ENCODE assay signal across 14 cellular contexts in genomic region chr12:59744564-59744963, GRCh38.
DNase-seq lines count a peak whose midpoint lies in the region; ATAC-seq and TF ChIP-seq lines count a peak whose summit lies in the region.
"Had no signal": no experiment of that assay in that cellular context is flagged by ENCODE, and none has a peak within 500 bp of the region (broad histone marks: within the 10 kb centered on the region; RNA-seq: fewer than 3 reads in every experiment).

No MANE protein-coding gene starts in this region.

- H3K27me3 ChIP-seq in heart right ventricle = no peaks in the 10 kb centered on the region

- no peak overlapping the region for H3K4me3 ChIP-seq in heart right ventricle

- peak; percentile 20 to 93 (median 62) for ATAC-seq in heart right ventricle
- ATAC-seq in left ventricle myocardium superior = peak; percentile 85

- no peaks in the 10 kb centered on the region for H3K9me3 ChIP-seq in heart right ventricle

- DNase-seq in cardiac septum (ENCODE audit: low spot score) = peak; percentile 75
- no peak for DNase-seq in heart right ventricle
- DNase-seq in left ventricle myocardium superior = peak; percentile 29
- DNase-seq in head of caudate nucleus = no peak
- DNase-seq in DMS153 treated with DMSO at 0.1 percent for 48 hours (lab: John Stamatoyannopoulos, UW; ENCODE audit: unreplicated experiment) = no peak
- DNase-seq in dedifferentiated amniotic fluid mesenchymal stem cell (ENCODE audit: extremely low spot score) = no peak
- DNase-seq: C1 segment of cervical spinal cord; Calu3; CD4-positive, alpha-beta memory T cell; COR-L47; DND-41; GOT3; H7; HCEC 1CT had no signal

- WGBS in heart right ventricle, 2 donors = 58 to 76% methylated on average over 8 of the region's 8 CpGs

- intact Hi-C loops in cardiac septum (cut with DNase I) = no loop called here
- intact Hi-C loops in heart right ventricle (cut with DNase I) = no loop called here
- intact Hi-C loops in left ventricle myocardium superior (cut with micrococcal nuclease) = no loop called here
- intact Hi-C loops in head of caudate nucleus (cut with DNase I) = no loop called here

- H3K4me1 ChIP-seq in heart right ventricle = peaks cover 0 to 8% (median 0%) of the 10 kb centered on the region in 9 donors

- H3K36me3 ChIP-seq in heart right ventricle = no peaks in the 10 kb centered on the region

- no peak overlapping the region for H3K27ac ChIP-seq in heart right ventricle

- TF ChIP-seq CTCF in heart right ventricle (IDR thresholded peaks at IDR 0.05) = no peak

Comparison
In these comparisons a context has a peak if more than half of its experiments do, and no peak if none do; other contexts are left out.
1. DNase-seq: peak in cardiac septum (single experiment) and left ventricle myocardium superior (single experiment); none in heart right ventricle (0 of 2), head of caudate nucleus (0 of 42), DMS153 treated with DMSO at 0.1 percent for 48 hours (single experiment) and dedifferentiated amniotic fluid mesenchymal stem cell (single experiment).